ENCODE assay signal across 12 cellular contexts in the genomic region with DNA sequence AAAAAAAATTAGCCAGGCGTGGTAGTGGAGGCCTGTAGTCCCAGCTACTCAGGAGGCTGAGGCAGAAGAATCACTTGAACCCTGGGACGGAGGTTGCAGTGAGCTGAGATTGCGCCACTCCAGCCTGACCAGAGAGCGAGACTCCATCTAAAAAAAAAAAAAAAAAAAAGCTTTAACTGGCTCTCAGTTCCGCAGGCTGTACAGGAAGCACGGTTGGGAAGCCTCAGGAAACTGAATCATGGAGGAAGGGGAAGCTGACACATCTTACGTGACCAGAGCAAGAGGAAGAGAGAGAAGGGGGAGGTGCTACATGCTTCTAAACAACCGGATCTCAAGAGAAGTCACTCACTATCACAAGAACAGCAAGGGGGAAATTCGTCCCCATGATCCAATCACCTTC.
DNase-seq lines count a peak whose midpoint lies in the region; ATAC-seq, FAIRE-seq and TF ChIP-seq lines count a peak whose summit lies in the region.
"Had no signal": no experiment of that assay in that cellular context is flagged by ENCODE, and none has a peak within 500 bp of the region (broad histone marks: within the 10 kb centered on the region; RNA-seq: fewer than 3 reads in every experiment).

No MANE protein-coding gene starts in this region.

- H3K4me3 ChIP-seq in GM23248 (no peak overlapping the region), NB4 (ENCODE audit: low read depth, low read length) (no peak overlapping the region), bronchial epithelial cell (ENCODE audit: low read depth, low read length) (no peak overlapping the region), BE2C (ENCODE audit: low read depth, low read length) (no peak overlapping the region)

- no peak overlapping the region for H2AFZ ChIP-seq in GM23248

- H4K20me1 ChIP-seq in GM23248 (ENCODE audit: insufficient read depth), result no peaks in the 10 kb centered on the region

- H3K4me1 ChIP-seq in GM23248 (ENCODE audit: insufficient read depth) (no peaks in the 10 kb centered on the region), BE2C (no peaks in the 10 kb centered on the region)

- no peak for FAIRE-seq in bronchial epithelial cell (lab: Jason Lieb, UNC)

- H3K27me3 ChIP-seq in GM23248 (replicated peaks; ENCODE audit: insufficient read depth) (no peaks in the 10 kb centered on the region), bronchial epithelial cell (ENCODE audit: control insufficient read depth, insufficient read depth, low read length) (no peaks in the 10 kb centered on the region), BE2C (no peaks in the 10 kb centered on the region)

- peak; percentile 0 for DNase-seq in GM23248
- peak; percentile 65 for DNase-seq in NB4 (ENCODE audit: low read depth)
- peak; percentile 43 for DNase-seq in bronchial epithelial cell (ENCODE audit: low read depth)
- peak; percentile 88 for DNase-seq in pulmonary artery endothelial cell (ENCODE audit: low read depth, low spot score)
- DNase-seq in BE2C, result no peak
- DNase-seq: activated CD8-positive, alpha-beta T cell treated with anti-CD3 and anti-CD28 coated beads, Interleukin-2, amount 10 ng/mL, durations not matched to agents 7 days and 5 days; amniotic stem cell; GOT3; hypothalamus; stimulated activated naive CD4-positive, alpha-beta T cell treated with Interleukin-2 at 50 U/mL for 16 hours had no signal

- 39 to 46% methylated on average over 9 of the region's 9 CpGs for WGBS in GM23248 (ENCODE audit: low coverage in 1 of 2, low lambda C conversion rate in 2 of 2, missing lambda C conversion rate in 2 of 2), 2 experiments

- TF ChIP-seq CTCF in NB4 (IDR thresholded peaks at IDR 0.05; ENCODE audit: low read depth, low read length), result no peak
- no peak for TF ChIP-seq CTCF in bronchial epithelial cell (IDR thresholded peaks at IDR 0.05; ENCODE audit: insufficient read depth, low read length, severe bottlenecking)
- no peak for TF ChIP-seq CTCF in BE2C (IDR thresholded peaks at IDR 0.05; ENCODE audit: low read depth, low read length)

- H3K9ac ChIP-seq in GM23248, result no peak overlapping the region

- no peak for ATAC-seq in GM18498 (IDR thresholded peaks at IDR 0.05; ENCODE audit: unreplicated experiment)
- no peak for ATAC-seq in activated CD4-positive, CD25-positive, alpha-beta regulatory T cell treated with anti-CD3 and anti-CD28 coated beads, Interleukin-2, amount 50 U/mL, for 24 hours
- ATAC-seq: activated CD8-positive, alpha-beta T cell treated with anti-CD3 and anti-CD28 coated beads, Interleukin-2, amount 10 ng/mL, durations not matched to agents 7 days and 5 days had no signal

- H3K9me3 ChIP-seq in GM23248 (ENCODE audit: low read depth), result no peaks in the 10 kb centered on the region
- H3K9me3 ChIP-seq in BE2C, result no peaks in the 10 kb centered on the region

- no peaks in the 10 kb centered on the region for H3F3A ChIP-seq in GM23248 (ENCODE audit: insufficient read depth)

- no peak overlapping the region for H3K4me2 ChIP-seq in GM23248 (ENCODE audit: unreplicated experiment)

- H3K36me3 ChIP-seq in GM23248 (ENCODE audit: low read depth) (no peaks in the 10 kb centered on the region), bronchial epithelial cell (ENCODE audit: control insufficient read depth, insufficient read depth, low read length) (no peaks in the 10 kb centered on the region), BE2C (no peaks in the 10 kb centered on the region)

- in situ Hi-C loops in GM23248 (cut with MboI), result no loop called here

- no peaks in the 10 kb centered on the region for H3K79me2 ChIP-seq in GM23248 (ENCODE audit: insufficient read depth)

- H3K9me2 ChIP-seq in GM23248 (ENCODE audit: insufficient read depth), result no peaks in the 10 kb centered on the region

- TF ChIP-seq POLR2A in NB4 (IDR thresholded peaks at IDR 0.05; ENCODE audit: extremely low read depth, insufficient read length), result no peak

- no peak overlapping the region for H3K27ac ChIP-seq in GM23248
